ENCODE assay signal across 8 cellular contexts in genomic region chr20:49541733-49542513, GRCh38. TPM values are rescaled to one million over a fixed set of nuclear protein-coding genes. Genes with fewer than 3 reads are reported as not detected.
A peak's percentile ranks its signal among the peaks of the same experiment; 100 is the strongest.
DNase-seq lines count a peak whose midpoint lies in the region; ATAC-seq, FAIRE-seq and TF ChIP-seq lines count a peak whose summit lies in the region.

No MANE protein-coding gene starts in this region.

- no peak overlapping the region for H3K4me3 Mint-ChIP-seq in activated CD4-positive, alpha-beta memory T cell treated with anti-CD3 and anti-CD28 coated beads for 36 hours

- H2BK5ac ChIP-seq in H1 (ENCODE audit: low read depth, low read length), result no peak overlapping the region

- H3K36me3 Mint-ChIP-seq in activated CD4-positive, alpha-beta memory T cell treated with anti-CD3 and anti-CD28 coated beads for 36 hours, result peaks cover 9% of the 10 kb centered on the region

- H3K4ac ChIP-seq in H1 (replicated peaks; ENCODE audit: insufficient read length, low read depth, low read length), result no peak overlapping the region

- FAIRE-seq in H1 (lab: Jason Lieb, UNC), result no peak

- no peak overlapping the region for H3K23ac ChIP-seq in H1 (ENCODE audit: insufficient read length)

- peaks cover 17% of the 10 kb centered on the region for H3K4me1 Mint-ChIP-seq in activated CD4-positive, alpha-beta memory T cell treated with anti-CD3 and anti-CD28 coated beads for 36 hours (ENCODE audit: low read depth)

- CTCF ChIA-PET in activated CD4-positive, alpha-beta memory T cell treated with anti-CD3 and anti-CD28 coated beads for 36 hours (lab: Charles Lee), result interaction anchor here (0.6 to 16.2 kb wide), 40 partner anchors 9 to 530 kb away, joined by 3 to 764 read pairs (median 4); partner anchors contain the start of gene RNF114
- CTCF ChIA-PET in H1 (lab: Charles Lee; ENCODE audit: partially characterized antibody), result interaction anchor here (0.6 to 15.7 kb wide), 61 partner anchors 10 to 809 kb away, joined by 3 to 665 read pairs (median 4); partner anchors contain the start of genes B4GALT5 and SPATA2

- 60% methylated on average over 18 of the region's 18 CpGs; no CpG with 5 or more reads in 1 of the 2 experiments for WGBS in H1 (ENCODE audit: extremely low coverage in 1 of 2, insufficient coverage in 1 of 2, insufficient read length in 1 of 2, insufficient replicate concordance in 2 of 2, low coverage in 1 of 2, low lambda C conversion rate in 2 of 2, missing lambda C conversion rate in 1 of 2), 2 experiments

- TF ChIP-seq POLR2A in H1 (IDR thresholded peaks at IDR 0.05; ENCODE audit: control extremely low read depth in 1 of 2, low read depth in 2 of 2, low read length in 2 of 2), result no peak

- H4K91ac ChIP-seq in H1 (replicated peaks; ENCODE audit: insufficient read length, low read length), result no peak overlapping the region

- H4K8ac ChIP-seq in H1 (ENCODE audit: extremely low read depth, insufficient read depth, low read length), result no peak overlapping the region

- no peaks in the 10 kb centered on the region for H3K4me1 ChIP-seq in H1 (replicated peaks in 1 of 4; ENCODE audit: control insufficient read depth in 3 of 4, insufficient read depth in 4 of 4, low read length in 3 of 4)

- peaks cover 0 to 3% of the 10 kb centered on the region in 2 experiments for H4K20me1 ChIP-seq in H1 (replicated peaks in 1 of 2; ENCODE audit: control insufficient read depth in 1 of 2, insufficient read depth in 2 of 2, low read length in 2 of 2)

- no peaks in the 10 kb centered on the region for H3K27me3 ChIP-seq in H1 (replicated peaks in 1 of 4; ENCODE audit: control insufficient read depth in 3 of 4, extremely low read depth in 1 of 4, insufficient read depth in 3 of 4, low read length in 3 of 4)

- no peak overlapping the region for H2AFZ ChIP-seq in H1 (ENCODE audit: low read length)

- TF ChIP-seq EP300 in H1 (IDR thresholded peaks at IDR 0.05; ENCODE audit: borderline replicate concordance in 1 of 2, low read depth in 2 of 2, low read length in 2 of 2), result no peak

- no peak overlapping the region for H2BK15ac ChIP-seq in H1 (ENCODE audit: low read length)

- H3K9me3 ChIP-seq in H1 (ENCODE audit: insufficient read depth in 2 of 2, low read depth in 1 of 2, low read length in 1 of 2), result peaks cover 0 to 6% of the 10 kb centered on the region in 2 experiments; a peak in 1 of 4 replicates

- no peak overlapping the region for H2BK120ac ChIP-seq in H1 (replicated peaks; ENCODE audit: low read depth, low read length)

- no peaks in the 10 kb centered on the region; the same call in 1 of the 2 replicates for H3K79me1 ChIP-seq in H1 (ENCODE audit: low read depth, low read length)

- H3K79me2 ChIP-seq in H1 (ENCODE audit: control insufficient read depth in 1 of 2, insufficient read depth in 2 of 2, low read length in 2 of 2), result no peaks in the 10 kb centered on the region

- POLR2A ChIA-PET in activated CD4-positive, alpha-beta memory T cell treated with anti-CD3 and anti-CD28 coated beads for 36 hours (lab: Charles Lee), result interaction anchor here (1.0 to 4.9 kb wide), 8 partner anchors 9 to 69 kb away, joined by 3 to 42 read pairs (median 6); no protein-coding TSS in a partner anchor
- POLR2A ChIA-PET in H1 (lab: Charles Lee; ENCODE audit: partially characterized antibody), result interaction anchor here (1.4 to 2.0 kb wide), 6 partner anchors 14 to 259 kb away, joined by 3 to 5 read pairs (median 3); no protein-coding TSS in a partner anchor

- H3K23me2 ChIP-seq in H1 (ENCODE audit: low read depth, low read length), result no peaks in the 10 kb centered on the region

- H3K56ac ChIP-seq in H1 (replicated peaks; ENCODE audit: insufficient read length, low read depth, low read length), result no peak overlapping the region

- H3K9ac ChIP-seq in H1 (replicated peaks in 1 of 4; ENCODE audit: extremely low read depth in 1 of 4, low read depth in 3 of 4, low read length in 3 of 4), result no peak overlapping the region

- intact Hi-C loops in activated CD4-positive, alpha-beta memory T cell treated with anti-CD3 and anti-CD28 coated beads for 36 hours (cut with micrococcal nuclease), result loop anchor here (1.0 to 10.0 kb wide), 3 partner anchors 67 to 385 kb away; no protein-coding TSS in a partner anchor

- no peak overlapping the region for H2BK20ac ChIP-seq in H1 (ENCODE audit: low read length)

- H4K5ac ChIP-seq in H1 (ENCODE audit: insufficient read length, low read depth, low read length), result no peak overlapping the region

- no peak overlapping the region for H2AK5ac ChIP-seq in H1 (ENCODE audit: low read depth, low read length)

- DNase-seq in HPDE6-E6E7 (ENCODE audit: extremely low spot score) (peak; percentile 88), NCI-H82 (lab: John Stamatoyannopoulos, UW) (peak; percentile 94), H1 (ENCODE audit: low read depth in 1 of 2, low spot score in 2 of 2) (peak in 1 of 2 experiments; percentile 86), midbrain (lab: John Stamatoyannopoulos, UW) (peak; percentile 3)
- peak; percentile 87 for DNase-seq in activated CD4-positive, alpha-beta memory T cell treated with anti-CD3 and anti-CD28 coated beads for 36 hours
- DNase-seq in stimulated activated CD8-positive, alpha-beta memory T cell treated with anti-CD3 and anti-CD28 coated beads, Interleukin-7, amount 100 ng/mL, for 24 hours (ENCODE audit: low read depth), result peak; percentile 53

- H3K18ac ChIP-seq in H1 (ENCODE audit: extremely low read depth, low read length), result no peak overlapping the region

- peaks cover 13% of the 10 kb centered on the region for H3K9me3 Mint-ChIP-seq in activated CD4-positive, alpha-beta memory T cell treated with anti-CD3 and anti-CD28 coated beads for 36 hours

- peak overlapping the region; percentile 38 for H3K27ac Mint-ChIP-seq in activated CD4-positive, alpha-beta memory T cell treated with anti-CD3 and anti-CD28 coated beads for 36 hours

- H3K27me3 Mint-ChIP-seq in activated CD4-positive, alpha-beta memory T cell treated with anti-CD3 and anti-CD28 coated beads for 36 hours, result peaks cover 11% of the 10 kb centered on the region

- H2BK12ac ChIP-seq in H1 (ENCODE audit: low read depth, low read length), result no peak overlapping the region

- no peak for ATAC-seq in HG03571 (IDR thresholded peaks at IDR 0.05; ENCODE audit: unreplicated experiment)

- no peak overlapping the region for H3K4me2 ChIP-seq in H1 (ENCODE audit: insufficient read depth in 1 of 2, low read depth in 2 of 2, low read length in 2 of 2)

- H3K14ac ChIP-seq in H1 (ENCODE audit: insufficient read length), result no peak overlapping the region

- H3K36me3 ChIP-seq in H1 (ENCODE audit: control insufficient read depth in 2 of 4, insufficient read depth in 4 of 4, low read length in 3 of 4), result peaks cover 6 to 44% (median 20%) of the 10 kb centered on the region in 4 experiments; a peak in 5 of 8 replicates

- no peak overlapping the region for H3K27ac ChIP-seq in C4-2B
- no peak overlapping the region for H3K27ac ChIP-seq in H1 (ENCODE audit: low read depth, low read length)

- H3K4me3 ChIP-seq in H1 (ENCODE audit: extremely low read depth in 1 of 4, insufficient read depth in 2 of 4, low read depth in 3 of 4, low read length in 4 of 4), result no peak overlapping the region

- peak; percentile 95 for TF ChIP-seq CTCF in C4-2B (conservative IDR thresholded peaks at IDR 0.05)
- TF ChIP-seq CTCF in H1 (IDR thresholded peaks at IDR 0.05; ENCODE audit: control extremely low read depth in 1 of 3, insufficient read depth in 1 of 3, low read depth in 1 of 3, low read length in 3 of 3), result peak; percentile 60 to 99 (median 90)

- peak; percentile 93 to 94 for TF ChIP-seq RAD21 in H1 (IDR thresholded peaks at IDR 0.05 in 1 of 2, conservative IDR thresholded peaks at IDR 0.05 in 1 of 2; ENCODE audit: low read depth in 2 of 2, low read length in 2 of 2)

TF ChIP-seq in H1, 55 proteins besides CTCF, POLR2A, EP300 and RAD21 (continues in another document):
- no peak for TF ChIP-seq CTBP2 (IDR thresholded peaks at IDR 0.05; ENCODE audit: borderline replicate concordance, insufficient read depth, insufficient read length, low read length)
- TF ChIP-seq CBX8 (IDR thresholded peaks at IDR 0.05; ENCODE audit: borderline replicate concordance, low read depth, low read length), result no peak
- no peak for TF ChIP-seq ATF2 (IDR thresholded peaks at IDR 0.05; ENCODE audit: low read length)

RNA-seq across cellular contexts. Expression of gene PTGIS, which starts 26.0 kb away (rescaled TPM):
- 1 to 10 TPM; 1.8 TPM for total RNA-seq in activated CD4-positive, alpha-beta memory T cell treated with anti-CD3 and anti-CD28 coated beads for 36 hours
- 35.5 and 40.2 TPM in 2 replicates for total RNA-seq in H1 (2021; fragmentation: NEBNext Ultra II Directional; extraction: Animal tissue kit (Norgen Biotek cat#: 25700))
- polyA plus RNA-seq in H1 (2011; rRNA removed), result 29.9 and 44.0 TPM in 2 replicates
- 29.9 TPM for polyA plus RNA-seq in H1 (2011; cell fraction: cytosol; rRNA removed)
- 37.9 TPM for polyA plus RNA-seq in H1 (2011; cell fraction: nucleus; rRNA removed)
- 22.4 to 30.7 TPM (median 23.3 TPM) in 4 replicates for polyA plus RNA-seq in H1 (2012, experiment 1 of 2)
- polyA plus RNA-seq in H1 (2012, experiment 2 of 2), result 22.9 TPM
- polyA plus RNA-seq in H1 (2013, experiment 1 of 2), result 23.7 TPM
- polyA plus RNA-seq in H1 (2013, experiment 2 of 2), result 26.0 TPM
- polyA minus RNA-seq in H1 (2011; rRNA and poly(A)+ RNA removed), result 34.2 and 40.8 TPM in 2 replicates
- polyA minus RNA-seq in H1 (2011; cell fraction: cytosol; rRNA and poly(A)+ RNA removed), result 28.5 TPM
- 16.2 TPM for polyA minus RNA-seq in H1 (2011; cell fraction: nucleus; rRNA and poly(A)+ RNA removed)

RNA-seq across cellular contexts. Expression of gene KCNB1, which starts 59.5 kb away (rescaled TPM):
- total RNA-seq in activated CD4-positive, alpha-beta memory T cell treated with anti-CD3 and anti-CD28 coated beads for 36 hours, result not detected
- total RNA-seq in H1 (2021; fragmentation: NEBNext Ultra II Directional; extraction: Animal tissue kit (Norgen Biotek cat#: 25700)), result 0.58 and 0.59 TPM in 2 replicates
- 0.47 and 0.67 TPM in 2 replicates for polyA plus RNA-seq in H1 (2011; rRNA removed)
- polyA plus RNA-seq in H1 (2011; cell fraction: cytosol; rRNA removed), result 0.56 TPM
- polyA plus RNA-seq in H1 (2011; cell fraction: nucleus; rRNA removed), result 1.0 TPM
- 0.54 to 4.4 TPM (median 0.65 TPM) in 4 replicates for polyA plus RNA-seq in H1 (2012, experiment 1 of 2)
- 0.12 TPM for polyA plus RNA-seq in H1 (2012, experiment 2 of 2)
- 0.28 TPM for polyA plus RNA-seq in H1 (2013, experiment 1 of 2)
- 0.35 TPM for polyA plus RNA-seq in H1 (2013, experiment 2 of 2)
- polyA minus RNA-seq in H1 (2011; rRNA and poly(A)+ RNA removed), result 1.7 and 6.4 TPM in 2 replicates
- polyA minus RNA-seq in H1 (2011; cell fraction: cytosol; rRNA and poly(A)+ RNA removed), result 1.4 TPM
- polyA minus RNA-seq in H1 (2011; cell fraction: nucleus; rRNA and poly(A)+ RNA removed), result 1.7 TPM

Comparison
In these comparisons a context has a peak if more than half of its experiments do, and no peak if none do; other contexts are left out.
1. RNA of gene PTGIS, which starts 26.0 kb away (total RNA-seq): 35.5 to 40.2 TPM in H1; 1.8 TPM in activated CD4-positive, alpha-beta memory T cell treated with anti-CD3 and anti-CD28 coated beads for 36 hours; every median in the first group is over 10 times any median in the second.